In genomic region chr18:46939998-46940571, GRCh38 we compare ENCODE assay signal across 28 cellular contexts. TPM values are rescaled to one million over a fixed set of nuclear protein-coding genes. Genes with fewer than 3 reads are reported as not detected.
DNase-seq lines count a peak whose midpoint lies in the region; ATAC-seq and TF ChIP-seq lines count a peak whose summit lies in the region.
"Had no signal": no experiment of that assay in that cellular context is flagged by ENCODE, and none has a peak within 500 bp of the region (broad histone marks: within the 10 kb centered on the region; RNA-seq: fewer than 3 reads in every experiment).

No MANE protein-coding gene starts in this region.

- peak overlapping the region; percentile 62 for H3K27ac ChIP-seq in mesodermal cell (ENCODE audit: low read depth, low read length, severe bottlenecking)
- H3K27ac ChIP-seq in skeletal muscle tissue (ENCODE audit: low read depth, low read length), result peak overlapping the region; percentile 89
- H3K27ac ChIP-seq: heart left ventricle, ovary, tibial nerve had no signal

- H3K27me3 Mint-ChIP-seq in HFFc6 (ENCODE audit: insufficient read depth) (peaks cover 3% of the 10 kb centered on the region), chondrocyte (ENCODE audit: low read depth) (no peaks in the 10 kb centered on the region)
- H3K27me3 Mint-ChIP-seq: dendritic cell treated with granulocyte-macrophage colony-stimulating factor and Interleukin-4, amounts not matched to agents 40 ng/mL and 50 ng/mL, for 4 days had no signal

- H3K36me3 ChIP-seq in mesodermal cell (ENCODE audit: control insufficient read depth, insufficient read depth, low read length), result no peaks in the 10 kb centered on the region
- no peaks in the 10 kb centered on the region for H3K36me3 ChIP-seq in skeletal muscle tissue (ENCODE audit: control insufficient read depth in 3 of 3, insufficient read depth in 3 of 3, low read length in 3 of 3)
- H3K36me3 ChIP-seq: heart left ventricle, ovary, stomach, tibial nerve had no signal

- peak overlapping the region in 2 of 3 donors; percentile 28 to 39 for H3K9ac ChIP-seq in skeletal muscle tissue (ENCODE audit: low read depth in 1 of 3, low read length in 3 of 3)

- H3K36me3 Mint-ChIP-seq in HFFc6 (ENCODE audit: low read depth), result no peaks in the 10 kb centered on the region
- H3K36me3 Mint-ChIP-seq in chondrocyte (ENCODE audit: low read depth), result no peaks in the 10 kb centered on the region
- H3K36me3 Mint-ChIP-seq: activated CD8-positive, alpha-beta memory T cell treated with anti-CD3 and anti-CD28 coated beads, Interleukin-2, amount 10 ng/mL, durations not matched to agents 7 days and 5 days; CD4-positive, alpha-beta memory T cell; memory B cell; naive thymus-derived CD4-positive, alpha-beta T cell had no signal

- no peak for ATAC-seq in GM18858 (IDR thresholded peaks at IDR 0.05; ENCODE audit: unreplicated experiment)
- ATAC-seq: activated CD8-positive, alpha-beta memory T cell treated with anti-CD3 and anti-CD28 coated beads, Interleukin-2, amount 10 ng/mL, durations not matched to agents 7 days and 5 days; activated T-cell treated with anti-CD3 and anti-CD28 coated beads, Interleukin-2, amount 50 U/mL, for 72 hours; left colon; naive thymus-derived CD4-positive, alpha-beta T cell had no signal

- no peak overlapping the region for H3K4me3 Mint-ChIP-seq in HFFc6
- H3K4me3 Mint-ChIP-seq in chondrocyte (ENCODE audit: unreplicated experiment), result no peak overlapping the region
- H3K4me3 Mint-ChIP-seq: activated CD8-positive, alpha-beta memory T cell treated with anti-CD3 and anti-CD28 coated beads, Interleukin-2, amount 10 ng/mL, durations not matched to agents 7 days and 5 days; activated naive CD4-positive, alpha-beta T cell treated with anti-CD3 and anti-CD28 coated beads for 36 hours; activated T-cell treated with anti-CD3 and anti-CD28 coated beads, Interleukin-2, amount 50 U/mL, for 72 hours; CD4-positive, alpha-beta memory T cell; dendritic cell treated with granulocyte-macrophage colony-stimulating factor and Interleukin-4, amounts not matched to agents 40 ng/mL and 50 ng/mL, for 4 days; memory B cell; naive thymus-derived CD4-positive, alpha-beta T cell had no signal

- H3K4me1 Mint-ChIP-seq in HFFc6 (ENCODE audit: low read depth), result peaks cover 19% of the 10 kb centered on the region
- H3K4me1 Mint-ChIP-seq in chondrocyte (ENCODE audit: low read depth), result peaks cover 22% of the 10 kb centered on the region
- H3K4me1 Mint-ChIP-seq: activated CD8-positive, alpha-beta memory T cell treated with anti-CD3 and anti-CD28 coated beads, Interleukin-2, amount 10 ng/mL, durations not matched to agents 7 days and 5 days; memory B cell; naive thymus-derived CD4-positive, alpha-beta T cell had no signal

- H3K9me3 Mint-ChIP-seq in HFFc6, result no peaks in the 10 kb centered on the region
- H3K9me3 Mint-ChIP-seq in chondrocyte (ENCODE audit: low read depth), result no peaks in the 10 kb centered on the region
- H3K9me3 Mint-ChIP-seq: activated naive CD4-positive, alpha-beta T cell treated with anti-CD3 and anti-CD28 coated beads for 36 hours; activated T-cell treated with anti-CD3 and anti-CD28 coated beads, Interleukin-2, amount 50 U/mL, for 72 hours; CD4-positive, alpha-beta memory T cell; dendritic cell treated with granulocyte-macrophage colony-stimulating factor and Interleukin-4, amounts not matched to agents 40 ng/mL and 50 ng/mL, for 4 days; memory B cell; naive thymus-derived CD4-positive, alpha-beta T cell had no signal

- no peaks in the 10 kb centered on the region for H3K27me3 ChIP-seq in skeletal muscle tissue (ENCODE audit: control insufficient read depth in 3 of 3, insufficient read depth in 3 of 3, low read length in 3 of 3)
- H3K27me3 ChIP-seq: heart left ventricle, ovary, stomach, tibial nerve had no signal

- no CpG with 5 or more reads among the region's 1 CpG for WGBS in mesodermal cell (ENCODE audit: insufficient coverage in 2 of 2), 2 experiments

- no peak for TF ChIP-seq CTCF in HFFc6 (IDR thresholded peaks at IDR 0.05)
- TF ChIP-seq CTCF in chondrocyte (IDR thresholded peaks at IDR 0.05), result no peak

- peaks cover 7% of the 10 kb centered on the region for H3K4me1 ChIP-seq in mesodermal cell (ENCODE audit: control insufficient read depth, insufficient read depth, low read length, poor library complexity, severe bottlenecking)
- H3K4me1 ChIP-seq in skeletal muscle tissue (ENCODE audit: control insufficient read depth in 3 of 3, insufficient read depth in 3 of 3, low read length in 3 of 3), result peaks cover 12 to 19% (median 16%) of the 10 kb centered on the region in 3 donors
- H3K4me1 ChIP-seq: stomach had no signal

- H3K4me3 ChIP-seq in mesodermal cell (ENCODE audit: extremely low read depth, insufficient read depth, low read length, poor library complexity, severe bottlenecking) (no peak overlapping the region), skeletal muscle tissue (ENCODE audit: low read length in 3 of 3) (no peak overlapping the region)
- H3K4me3 ChIP-seq: heart left ventricle, ovary, stomach, tibial nerve had no signal

- H3K9me3 ChIP-seq in mesodermal cell (ENCODE audit: control insufficient read depth, low read length) (no peaks in the 10 kb centered on the region), skeletal muscle tissue (ENCODE audit: control insufficient read depth in 3 of 3, low read length in 3 of 3) (no peaks in the 10 kb centered on the region)
- H3K9me3 ChIP-seq: heart left ventricle, ovary, stomach, tibial nerve had no signal

- DNase-seq in HFFc6, result no peak
- no peak for DNase-seq in chondrocyte (ENCODE audit: low spot score)
- DNase-seq in AG08396 (ENCODE audit: low spot score), result no peak
- DNase-seq in stimulated activated naive CD4-positive, alpha-beta T cell (lab: John Stamatoyannopoulos, UW), result no peak
- no peak for DNase-seq in stimulated activated CD8-positive, alpha-beta memory T cell treated with anti-CD3 and anti-CD28 coated beads, Interleukin-4, amount 100 ng/mL, for 48 hours
- DNase-seq: activated CD4-positive, alpha-beta T cell treated with anti-CD3 and anti-CD28 coated beads, Interleukin-2, amount 50 U/mL, for 1 hour; activated CD8-positive, alpha-beta memory T cell treated with anti-CD3 and anti-CD28 coated beads, Interleukin-2, amount 10 ng/mL, durations not matched to agents 7 days and 5 days; activated naive CD4-positive, alpha-beta T cell treated with anti-CD3 and anti-CD28 coated beads for 36 hours; activated T-cell treated with anti-CD3 and anti-CD28 coated beads, Interleukin-2, amount 50 U/mL, for 72 hours; AML-193; amygdala; CD4-positive, alpha-beta memory T cell; DMS 273 treated with DMSO at 0.1 percent for 48 hours; heart left ventricle; Karpas-422; left colon; naive thymus-derived CD4-positive, alpha-beta T cell; NCI-H187; NCI-H69; ovary; stimulated activated CD4-positive, alpha-beta T cell treated with anti-CD3 and anti-CD28 coated beads, Interleukin-12 subunit alpha, Interleukin-12 subunit beta, amount 100 ng/mL, for 4 hours; stomach had no signal

- peak overlapping the region; percentile 52 for H3K27ac Mint-ChIP-seq in HFFc6
- peak overlapping the region; percentile 73 for H3K27ac Mint-ChIP-seq in chondrocyte (ENCODE audit: unreplicated experiment)
- H3K27ac Mint-ChIP-seq: activated CD8-positive, alpha-beta memory T cell treated with anti-CD3 and anti-CD28 coated beads, Interleukin-2, amount 10 ng/mL, durations not matched to agents 7 days and 5 days; activated naive CD4-positive, alpha-beta T cell treated with anti-CD3 and anti-CD28 coated beads for 36 hours; activated T-cell treated with anti-CD3 and anti-CD28 coated beads, Interleukin-2, amount 50 U/mL, for 72 hours; dendritic cell treated with granulocyte-macrophage colony-stimulating factor and Interleukin-4, amounts not matched to agents 40 ng/mL and 50 ng/mL, for 4 days; memory B cell; naive thymus-derived CD4-positive, alpha-beta T cell had no signal

RNA-seq across cellular contexts. Expression of gene KATNAL2, which starts 22.7 kb away (rescaled TPM):
- under 1 TPM; 0.38 to 0.92 (median 0.66) TPM for total RNA-seq in HFFc6 (2021; fragmentation: NEBNext Ultra II Directional; extraction: Animal tissue kit (Norgen Biotek cat#: 25700))
- total RNA-seq in chondrocyte (5.8 to 9.3 TPM (median 7.4 TPM) in 3 replicates), skeletal muscle tissue (8.4 TPM)
- polyA plus RNA-seq in mesodermal cell (2013, experiment 1 of 2), result 5.4 TPM
- polyA plus RNA-seq in mesodermal cell (2013, experiment 2 of 2), result 7.2 TPM
- polyA plus RNA-seq: CD4-positive, alpha-beta memory T cell; naive thymus-derived CD4-positive, alpha-beta T cell had no signal

RNA-seq across cellular contexts. Expression of gene PIAS2, which starts 22.8 kb away (rescaled TPM):
- total RNA-seq in HFFc6 (2021; fragmentation: NEBNext Ultra II Directional; extraction: Animal tissue kit (Norgen Biotek cat#: 25700)), result 10 to 100 TPM; 23.2 to 26.2 (median 23.9) TPM
- total RNA-seq in chondrocyte (35.9 to 43.6 TPM (median 36.2 TPM) in 3 replicates), skeletal muscle tissue (35.5 TPM)
- polyA plus RNA-seq in mesodermal cell (2013, experiment 1 of 2), result 16.6 TPM
- 15.9 TPM for polyA plus RNA-seq in mesodermal cell (2013, experiment 2 of 2)
